ENCODE assay signal across 2 cellular contexts in the genomic region with DNA sequence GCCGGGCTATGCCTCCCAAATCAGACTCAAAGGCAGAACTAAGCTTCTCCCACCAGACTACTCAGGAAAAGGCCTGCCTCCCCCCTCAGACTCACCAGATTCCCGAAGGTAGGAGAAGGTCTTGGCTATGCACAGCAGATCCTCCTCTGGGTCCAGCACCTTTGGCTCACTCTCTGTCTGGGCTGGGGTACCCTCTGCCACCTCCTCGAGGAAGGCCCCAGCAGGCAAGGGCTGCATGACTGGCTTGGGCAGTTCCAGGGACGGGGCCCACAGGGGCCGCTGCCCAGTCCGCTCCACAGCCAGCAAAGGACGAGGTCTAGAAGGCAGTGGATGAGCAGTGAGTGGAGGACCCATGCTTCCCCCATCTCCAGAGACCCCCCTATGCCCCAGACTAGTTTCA.
TF ChIP-seq lines count a peak whose summit lies in the region.

No MANE protein-coding gene starts in this region.

TF ChIP-seq in liver, 16 proteins besides CTCF, POLR2A, EP300 and RAD21:
- TF ChIP-seq YY1 (IDR thresholded peaks at IDR 0.05) (no peak), TAF1 (conservative IDR thresholded peaks at IDR 0.05) (no peak)

TF ChIP-seq in HepG2, 621 proteins besides CTCF, POLR2A, EP300 and RAD21:
- TF ChIP-seq PRMT3 (CRISPR knock-in tag; IDR thresholded peaks at IDR 0.05; ENCODE audit: borderline replicate concordance, low read depth) (no peak), SRSF9 (IDR thresholded peaks at IDR 0.05; ENCODE audit: borderline replicate concordance, insufficient read depth, low read depth, low read length, poor library complexity, severe bottlenecking) (no peak), PCBP1 (IDR thresholded peaks at IDR 0.05; ENCODE audit: borderline replicate concordance, low read depth, low read length) (no peak), NR2F2 (IDR thresholded peaks at IDR 0.05; ENCODE audit: borderline replicate concordance, low read depth) (no peak), BHLHE40 (IDR thresholded peaks at IDR 0.05; ENCODE audit: low read length) (no peak), ZNF572 (CRISPR knock-in tag; IDR thresholded peaks at IDR 0.05) (no peak), NFIC (IDR thresholded peaks at IDR 0.05; ENCODE audit: low read length) (no peak), SAP130 (CRISPR knock-in tag; IDR thresholded peaks at IDR 0.05; ENCODE audit: low read depth) (no peak)
- TF ChIP-seq, protein P1, sequence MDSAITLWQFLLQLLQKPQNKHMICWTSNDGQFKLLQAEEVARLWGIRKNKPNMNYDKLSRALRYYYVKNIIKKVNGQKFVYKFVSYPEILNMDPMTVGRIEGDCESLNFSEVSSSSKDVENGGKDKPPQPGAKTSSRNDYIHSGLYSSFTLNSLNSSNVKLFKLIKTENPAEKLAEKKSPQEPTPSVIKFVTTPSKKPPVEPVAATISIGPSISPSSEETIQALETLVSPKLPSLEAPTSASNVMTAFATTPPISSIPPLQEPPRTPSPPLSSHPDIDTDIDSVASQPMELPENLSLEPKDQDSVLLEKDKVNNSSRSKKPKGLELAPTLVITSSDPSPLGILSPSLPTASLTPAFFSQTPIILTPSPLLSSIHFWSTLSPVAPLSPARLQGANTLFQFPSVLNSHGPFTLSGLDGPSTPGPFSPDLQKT (CRISPR knock-in tag; IDR thresholded peaks at IDR 0.05; ENCODE audit: borderline replicate concordance): no peak
- TF ChIP-seq, protein P2, sequence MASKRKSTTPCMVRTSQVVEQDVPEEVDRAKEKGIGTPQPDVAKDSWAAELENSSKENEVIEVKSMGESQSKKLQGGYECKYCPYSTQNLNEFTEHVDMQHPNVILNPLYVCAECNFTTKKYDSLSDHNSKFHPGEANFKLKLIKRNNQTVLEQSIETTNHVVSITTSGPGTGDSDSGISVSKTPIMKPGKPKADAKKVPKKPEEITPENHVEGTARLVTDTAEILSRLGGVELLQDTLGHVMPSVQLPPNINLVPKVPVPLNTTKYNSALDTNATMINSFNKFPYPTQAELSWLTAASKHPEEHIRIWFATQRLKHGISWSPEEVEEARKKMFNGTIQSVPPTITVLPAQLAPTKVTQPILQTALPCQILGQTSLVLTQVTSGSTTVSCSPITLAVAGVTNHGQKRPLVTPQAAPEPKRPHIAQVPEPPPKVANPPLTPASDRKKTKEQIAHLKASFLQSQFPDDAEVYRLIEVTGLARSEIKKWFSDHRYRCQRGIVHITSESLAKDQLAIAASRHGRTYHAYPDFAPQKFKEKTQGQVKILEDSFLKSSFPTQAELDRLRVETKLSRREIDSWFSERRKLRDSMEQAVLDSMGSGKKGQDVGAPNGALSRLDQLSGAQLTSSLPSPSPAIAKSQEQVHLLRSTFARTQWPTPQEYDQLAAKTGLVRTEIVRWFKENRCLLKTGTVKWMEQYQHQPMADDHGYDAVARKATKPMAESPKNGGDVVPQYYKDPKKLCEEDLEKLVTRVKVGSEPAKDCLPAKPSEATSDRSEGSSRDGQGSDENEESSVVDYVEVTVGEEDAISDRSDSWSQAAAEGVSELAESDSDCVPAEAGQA (IDR thresholded peaks at IDR 0.05; ENCODE audit: low read depth): no peak
- TF ChIP-seq, protein P2 (CRISPR knock-in tag; IDR thresholded peaks at IDR 0.05; ENCODE audit: borderline replicate concordance): no peak
